ENCODE assay signal across 18 cellular contexts in the genomic region with DNA sequence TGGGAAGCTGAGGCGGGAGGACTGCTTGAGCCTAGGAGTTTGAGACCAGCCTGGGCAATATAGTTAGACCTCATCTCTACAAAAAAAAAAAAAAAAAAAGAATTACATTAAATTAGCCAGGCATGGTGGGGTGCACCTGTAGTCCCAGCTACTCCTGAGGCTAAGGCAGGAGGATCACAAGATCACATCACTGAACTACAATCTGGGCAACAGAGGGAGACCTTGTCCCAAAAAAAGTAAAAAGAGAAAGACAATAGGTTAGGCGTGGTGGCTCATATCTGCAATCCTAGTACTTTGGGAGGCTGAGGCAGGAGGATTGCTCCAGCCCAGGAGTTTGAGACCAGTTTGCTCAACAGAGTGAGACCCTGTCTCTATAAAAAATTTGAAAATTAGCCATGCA.
DNase-seq lines count a peak whose midpoint lies in the region; ATAC-seq, FAIRE-seq and TF ChIP-seq lines count a peak whose summit lies in the region.
"Had no signal": no experiment of that assay in that cellular context is flagged by ENCODE, and none has a peak within 500 bp of the region (broad histone marks: within the 10 kb centered on the region; RNA-seq: fewer than 3 reads in every experiment).

No MANE protein-coding gene starts in this region.

- no peak for TF ChIP-seq CTCF in HepG2 (CRISPR knock-in tag; IDR thresholded peaks at IDR 0.05)
- no peak for TF ChIP-seq CTCF in right lobe of liver (IDR thresholded peaks at IDR 0.05)
- TF ChIP-seq CTCF in heart right ventricle (IDR thresholded peaks at IDR 0.05): no peak

- TF ChIP-seq RAD21 in HepG2 (CRISPR knock-in tag; IDR thresholded peaks at IDR 0.05) (no peak), Ishikawa (IDR thresholded peaks at IDR 0.05; ENCODE audit: low read depth) (peak; percentile 36)

- H3K4me3 ChIP-seq in HepG2 (replicated peaks in 1 of 3; ENCODE audit: insufficient read depth in 1 of 3, low read depth in 2 of 3, low read length in 3 of 3) (no peak overlapping the region), right lobe of liver (no peak overlapping the region), heart right ventricle (no peak overlapping the region)
- H3K4me3 ChIP-seq: SJSA1, tibial nerve had no signal

- H3K27me3 ChIP-seq in HepG2 (ENCODE audit: control insufficient read depth in 1 of 2, insufficient read depth in 2 of 2, low read length in 2 of 2) (no peaks in the 10 kb centered on the region), right lobe of liver (no peaks in the 10 kb centered on the region), heart right ventricle (peaks cover 0 to 10% (median 0%) of the 10 kb centered on the region in 7 donors)
- H3K27me3 ChIP-seq: SJSA1, tibial nerve had no signal

- no peak overlapping the region for H3K4me2 ChIP-seq in HepG2 (ENCODE audit: low read depth, low read length)

- 57% methylated on average over 2 of the region's 2 CpGs for WGBS in HepG2 (ENCODE audit: low lambda C conversion rate)
- WGBS in right lobe of liver (ENCODE audit: insufficient coverage, low coverage, low lambda C conversion rate, missing lambda C conversion rate): 100% methylated on average over 2 of the region's 2 CpGs
- 83 to 84% methylated on average over 2 of the region's 2 CpGs for WGBS in heart right ventricle, 2 donors

- ATAC-seq in HepG2 (no peak), right lobe of liver (no peak), heart right ventricle (no peak), GM18861 (IDR thresholded peaks at IDR 0.05; ENCODE audit: unreplicated experiment) (no peak)
- ATAC-seq: natural killer cell treated with Interleukin-12 subunit alpha and Interleukin-12 subunit beta and Interleukin-15 and Interleukin-18, amount 100 ng/mL, for 72 hours had no signal

- intact Hi-C loops in HepG2 (cut with micrococcal nuclease; ENCODE audit: unreplicated experiment): no loop called here
- intact Hi-C loops in right lobe of liver (cut with DNase I): no loop called here
- intact Hi-C loops in heart right ventricle (cut with DNase I): no loop called here

- DNase-seq in HepG2 (ENCODE audit: low spot score): no peak
- no peak for DNase-seq in right lobe of liver
- DNase-seq in central memory CD4-positive, alpha-beta T cell: peak; percentile 8
- DNase-seq in urothelium cell line (ENCODE audit: low spot score): no peak
- DNase-seq in heart right ventricle: no peak
- no peak for DNase-seq in DMS 273 (lab: John Stamatoyannopoulos, UW; ENCODE audit: unreplicated experiment)
- DNase-seq: COR-L47, dermis blood vessel endothelial cell, GF-D8, Kasumi-1, NCI-H1436, NCI-H748 treated with DMSO at 0.1 percent for 48 hours had no signal

- H3K36me3 ChIP-seq in HepG2 (replicated peaks in 1 of 2; ENCODE audit: control insufficient read depth in 1 of 2, insufficient read depth in 2 of 2, low read length in 2 of 2): no peaks in the 10 kb centered on the region
- peaks cover 0 to 5% (median 2%) of the 10 kb centered on the region in 4 donors for H3K36me3 ChIP-seq in right lobe of liver
- peaks cover 0 to 9% (median 0%) of the 10 kb centered on the region in 9 donors for H3K36me3 ChIP-seq in heart right ventricle
- H3K36me3 ChIP-seq: SJSA1, tibial nerve had no signal

- H3K9ac ChIP-seq in HepG2 (ENCODE audit: insufficient read depth, low read depth, low read length): no peak overlapping the region

- no peaks in the 10 kb centered on the region for H4K20me1 ChIP-seq in HepG2 (ENCODE audit: insufficient read depth, low read length)

- no peaks in the 10 kb centered on the region for H3K4me1 ChIP-seq in HepG2 (ENCODE audit: insufficient read depth, low read length)
- H3K4me1 ChIP-seq in right lobe of liver: no peaks in the 10 kb centered on the region
- H3K4me1 ChIP-seq in heart right ventricle: peaks cover 0 to 3% (median 0%) of the 10 kb centered on the region in 9 donors
- H3K4me1 ChIP-seq: SJSA1 had no signal

- H3K79me2 ChIP-seq in HepG2 (ENCODE audit: insufficient read depth, low read length): no peaks in the 10 kb centered on the region

- TF ChIP-seq EP300 in HepG2 (IDR thresholded peaks at IDR 0.05; ENCODE audit: low read depth in 2 of 2, low read length in 2 of 2) (no peak), HepG2 (CRISPR knock-in tag; IDR thresholded peaks at IDR 0.05; ENCODE audit: borderline replicate concordance) (no peak), Ishikawa (IDR thresholded peaks at IDR 0.05; ENCODE audit: borderline replicate concordance) (no peak)

- TF ChIP-seq POLR2A in HepG2 (IDR thresholded peaks at IDR 0.05; ENCODE audit: insufficient read depth in 1 of 2, low read depth in 2 of 2, low read length in 2 of 2): no peak
- no peak for TF ChIP-seq POLR2A in right lobe of liver (IDR thresholded peaks at IDR 0.05)

- POLR2A ChIA-PET in HepG2 (lab: Yijun Ruan, JAX): no interaction called here

- in situ Hi-C loops in HepG2 (cut with HindIII; ENCODE audit: extremely low pct_ligation_motif_present, low pct_unique_long_range_greater_than_20kb): no loop called here

- no peaks in the 10 kb centered on the region for H3K9me3 ChIP-seq in HepG2 (ENCODE audit: low read length)
- no peaks in the 10 kb centered on the region for H3K9me3 ChIP-seq in right lobe of liver
- no peaks in the 10 kb centered on the region for H3K9me3 ChIP-seq in heart right ventricle
- H3K9me3 ChIP-seq: SJSA1, tibial nerve had no signal

- no peak for FAIRE-seq in HepG2 (lab: Jason Lieb, UNC)
- FAIRE-seq in urothelium cell line (lab: Jason Lieb, UNC): peak; percentile 30
- FAIRE-seq: frontal cortex had no signal

- BruUV-seq in HepG2 (replicated peaks; lab: Mats Ljungman, UMichigan): no TSS peak

- no peak overlapping the region for H3K27ac ChIP-seq in HepG2 (ENCODE audit: extremely low read length, insufficient read depth, low read length)
- no peak overlapping the region for H3K27ac ChIP-seq in right lobe of liver
- H3K27ac ChIP-seq in heart right ventricle: no peak overlapping the region
- H3K27ac ChIP-seq: SJSA1, tibial nerve had no signal

- CTCF ChIA-PET in HepG2 (lab: Yijun Ruan, JAX; ENCODE audit: low intra/inter-chr PET ratio, low total read pairs): no interaction called here

- no peak overlapping the region for H2AFZ ChIP-seq in HepG2 (ENCODE audit: low read length)

TF ChIP-seq in HepG2, 621 proteins besides CTCF, POLR2A, EP300 and RAD21 (continues in another document):
- no peak for TF ChIP-seq KAT2B (IDR thresholded peaks at IDR 0.05; ENCODE audit: borderline replicate concordance, low read depth, low read length)
- TF ChIP-seq, protein P1, sequence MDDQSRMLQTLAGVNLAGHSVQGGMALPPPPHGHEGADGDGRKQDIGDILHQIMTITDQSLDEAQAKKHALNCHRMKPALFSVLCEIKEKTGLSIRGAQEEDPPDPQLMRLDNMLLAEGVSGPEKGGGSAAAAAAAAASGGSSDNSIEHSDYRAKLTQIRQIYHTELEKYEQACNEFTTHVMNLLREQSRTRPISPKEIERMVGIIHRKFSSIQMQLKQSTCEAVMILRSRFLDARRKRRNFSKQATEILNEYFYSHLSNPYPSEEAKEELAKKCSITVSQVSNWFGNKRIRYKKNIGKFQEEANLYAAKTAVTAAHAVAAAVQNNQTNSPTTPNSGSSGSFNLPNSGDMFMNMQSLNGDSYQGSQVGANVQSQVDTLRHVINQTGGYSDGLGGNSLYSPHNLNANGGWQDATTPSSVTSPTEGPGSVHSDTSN (CRISPR knock-in tag; IDR thresholded peaks at IDR 0.05; ENCODE audit: borderline replicate concordance): no peak
- no peak for TF ChIP-seq ELF4 (CRISPR knock-in tag; IDR thresholded peaks at IDR 0.05; ENCODE audit: borderline replicate concordance)
- TF ChIP-seq YEATS2 (CRISPR knock-in tag; IDR thresholded peaks at IDR 0.05; ENCODE audit: borderline replicate concordance): no peak
- no peak for TF ChIP-seq ZNF788 (CRISPR knock-in tag; IDR thresholded peaks at IDR 0.05; ENCODE audit: borderline replicate concordance)
- peak; percentile 21; the same call in 1 of the 2 replicates for TF ChIP-seq STAG1 (CRISPR knock-in tag; IDR thresholded peaks at IDR 0.05)
- no peak for TF ChIP-seq SAP130 (CRISPR knock-in tag; IDR thresholded peaks at IDR 0.05; ENCODE audit: low read depth)

TF ChIP-seq in Ishikawa, 13 proteins besides CTCF, POLR2A, EP300 and RAD21:
- TF ChIP-seq, protein P2, sequence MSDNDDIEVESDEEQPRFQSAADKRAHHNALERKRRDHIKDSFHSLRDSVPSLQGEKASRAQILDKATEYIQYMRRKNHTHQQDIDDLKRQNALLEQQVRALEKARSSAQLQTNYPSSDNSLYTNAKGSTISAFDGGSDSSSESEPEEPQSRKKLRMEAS (IDR thresholded peaks at IDR 0.05): no peak
- TF ChIP-seq, protein P3, sequence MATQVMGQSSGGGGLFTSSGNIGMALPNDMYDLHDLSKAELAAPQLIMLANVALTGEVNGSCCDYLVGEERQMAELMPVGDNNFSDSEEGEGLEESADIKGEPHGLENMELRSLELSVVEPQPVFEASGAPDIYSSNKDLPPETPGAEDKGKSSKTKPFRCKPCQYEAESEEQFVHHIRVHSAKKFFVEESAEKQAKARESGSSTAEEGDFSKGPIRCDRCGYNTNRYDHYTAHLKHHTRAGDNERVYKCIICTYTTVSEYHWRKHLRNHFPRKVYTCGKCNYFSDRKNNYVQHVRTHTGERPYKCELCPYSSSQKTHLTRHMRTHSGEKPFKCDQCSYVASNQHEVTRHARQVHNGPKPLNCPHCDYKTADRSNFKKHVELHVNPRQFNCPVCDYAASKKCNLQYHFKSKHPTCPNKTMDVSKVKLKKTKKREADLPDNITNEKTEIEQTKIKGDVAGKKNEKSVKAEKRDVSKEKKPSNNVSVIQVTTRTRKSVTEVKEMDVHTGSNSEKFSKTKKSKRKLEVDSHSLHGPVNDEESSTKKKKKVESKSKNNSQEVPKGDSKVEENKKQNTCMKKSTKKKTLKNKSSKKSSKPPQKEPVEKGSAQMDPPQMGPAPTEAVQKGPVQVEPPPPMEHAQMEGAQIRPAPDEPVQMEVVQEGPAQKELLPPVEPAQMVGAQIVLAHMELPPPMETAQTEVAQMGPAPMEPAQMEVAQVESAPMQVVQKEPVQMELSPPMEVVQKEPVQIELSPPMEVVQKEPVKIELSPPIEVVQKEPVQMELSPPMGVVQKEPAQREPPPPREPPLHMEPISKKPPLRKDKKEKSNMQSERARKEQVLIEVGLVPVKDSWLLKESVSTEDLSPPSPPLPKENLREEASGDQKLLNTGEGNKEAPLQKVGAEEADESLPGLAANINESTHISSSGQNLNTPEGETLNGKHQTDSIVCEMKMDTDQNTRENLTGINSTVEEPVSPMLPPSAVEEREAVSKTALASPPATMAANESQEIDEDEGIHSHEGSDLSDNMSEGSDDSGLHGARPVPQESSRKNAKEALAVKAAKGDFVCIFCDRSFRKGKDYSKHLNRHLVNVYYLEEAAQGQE (IDR thresholded peaks at IDR 0.05; ENCODE audit: low read depth): no peak
- TF ChIP-seq EGR1 (IDR thresholded peaks at IDR 0.05): no peak
- no peak for TF ChIP-seq CREB1 (IDR thresholded peaks at IDR 0.05; ENCODE audit: low read depth)
- no peak for TF ChIP-seq CEBPB (IDR thresholded peaks at IDR 0.05)
- no peak for TF ChIP-seq FOXM1 (IDR thresholded peaks at IDR 0.05; ENCODE audit: borderline replicate concordance, low read depth)
- no peak for TF ChIP-seq NFIC (IDR thresholded peaks at IDR 0.05)
- TF ChIP-seq TCF12 (IDR thresholded peaks at IDR 0.05; ENCODE audit: low read depth): no peak
TF ChIP-seq in Ishikawa: peak in this region for 0.
